ENCODE assay signal across 8 cellular contexts in genomic region chr4:182143822-182144620, GRCh38.
DNase-seq lines count a peak whose midpoint lies in the region; ATAC-seq and TF ChIP-seq lines count a peak whose summit lies in the region.

No MANE protein-coding gene starts in this region.

- no peaks in the 10 kb centered on the region for H3K36me3 ChIP-seq in muscle layer of duodenum (ENCODE audit: control insufficient read depth in 1 of 2, insufficient read depth in 2 of 2, low read length in 2 of 2)

- in situ Hi-C loops in SK-MEL-5 (cut with HindIII; ENCODE audit: low pct_unique_long_range_greater_than_20kb, low sequenced_read_pairs) = no loop called here

- no peaks in the 10 kb centered on the region for H3K9me3 ChIP-seq in muscle layer of duodenum (ENCODE audit: control insufficient read depth in 1 of 2, low read length in 2 of 2)

- H3K27me3 ChIP-seq in muscle layer of duodenum (ENCODE audit: low read depth, low read length) = peaks cover 10% of the 10 kb centered on the region

- TF ChIP-seq CTCF in epithelial cell of esophagus (IDR thresholded peaks at IDR 0.05; ENCODE audit: insufficient read depth, low read depth, low read length, missing control alignments) = no peak

- peaks cover 0 to 16% of the 10 kb centered on the region in 2 donors for H3K4me1 ChIP-seq in muscle layer of duodenum (ENCODE audit: control insufficient read depth in 1 of 2, insufficient read depth in 2 of 2, low read length in 2 of 2)

- no peak overlapping the region for H3K27ac ChIP-seq in muscle layer of duodenum (ENCODE audit: low read length)

- H3K4me3 ChIP-seq in epithelial cell of esophagus (ENCODE audit: low read length) = peak overlapping the region; percentile 61
- H3K4me3 ChIP-seq in muscle layer of duodenum (ENCODE audit: low read depth in 1 of 2, low read length in 2 of 2) = peak overlapping the region; percentile 72 to 81

- DNase-seq in NCI-H1436 (lab: John Stamatoyannopoulos, UW) (peak; percentile 40), NCI-H1436 treated with DMSO at 0.1 percent for 48 hours (lab: John Stamatoyannopoulos, UW) (no peak), SK-MEL-5 (ENCODE audit: low read depth, low spot score) (peak; percentile 66), epithelial cell of esophagus (ENCODE audit: low read depth) (peak; percentile 69), CD1c-positive myeloid dendritic cell (ENCODE audit: extremely low spot score) (no peak)

- ATAC-seq in HG03354 (IDR thresholded peaks at IDR 0.05; ENCODE audit: poor library complexity, severe bottlenecking, unreplicated experiment) (peak; percentile 34), HG03108 (IDR thresholded peaks at IDR 0.05; ENCODE audit: unreplicated experiment) (no peak)

Comparison
In these comparisons a context has a peak if more than half of its experiments do, and no peak if none do; other contexts are left out.
1. DNase-seq: peak in NCI-H1436 (single experiment), SK-MEL-5 (single experiment) and epithelial cell of esophagus (single experiment); none in NCI-H1436 treated with DMSO at 0.1 percent for 48 hours (single experiment) and CD1c-positive myeloid dendritic cell (single experiment).